ENCODE assay signal across 28 cellular contexts in genomic region chr1:46083579-46083978, GRCh38.
"Had no signal": no experiment of that assay in that cellular context is flagged by ENCODE, and none has a peak within 500 bp of the region (broad histone marks: within the 10 kb centered on the region; RNA-seq: fewer than 3 reads in every experiment).

No MANE protein-coding gene starts in this region.

- H3K4me3 ChIP-seq: lower lobe of right lung, psoas muscle, right lobe of liver, stomach, testis, thyroid gland, transverse colon, upper lobe of right lung, uterus had no signal

- H3K36me3 ChIP-seq: lower lobe of right lung, right lobe of liver, stomach, thyroid gland, transverse colon, upper lobe of right lung, uterus had no signal

- H3K9me3 ChIP-seq: lower lobe of right lung, psoas muscle, right lobe of liver, stomach, testis, thyroid gland, transverse colon, upper lobe of right lung, uterus had no signal

- H2AFZ ChIP-seq: parathyroid adenoma had no signal

- H3K9ac ChIP-seq: parathyroid adenoma had no signal

- H3K4me1 ChIP-seq: lower lobe of right lung, parathyroid adenoma, right lobe of liver, testis, thyroid gland, transverse colon, upper lobe of right lung, uterus had no signal

- H3K9me3 Mint-ChIP-seq: stimulated activated naive B cell treated with anti-CD40 and anti-IgM and Interleukin-4, amounts not matched to agents 10 μg/mL and 1 μg/mL and 100 μg/mL, for 72 hours had no signal

- H3K36me3 Mint-ChIP-seq: naive thymus-derived CD8-positive, alpha-beta T cell; stimulated activated naive B cell treated with anti-CD40 and anti-IgM and Interleukin-4, amounts not matched to agents 10 μg/mL and 1 μg/mL and 100 μg/mL, for 72 hours had no signal

- H3K27ac Mint-ChIP-seq: naive thymus-derived CD8-positive, alpha-beta T cell; nephron; stimulated activated naive B cell treated with anti-CD40 and anti-IgM and Interleukin-4, amounts not matched to agents 10 μg/mL and 1 μg/mL and 100 μg/mL, for 72 hours had no signal

- FAIRE-seq: keratinocyte had no signal

- DNase-seq: hippocampal formation; kidney glomerular epithelial cell; left cardiac atrium; left ventricle myocardium superior; lower lobe of right lung; mammary epithelial cell; mesenchymal stem cell; naive thymus-derived CD8-positive, alpha-beta T cell; nucleus accumbens; psoas muscle; right lobe of liver; stimulated activated CD4-positive, alpha-beta T cell treated with anti-CD3 and anti-CD28 coated beads, Interleukin-12 subunit alpha, Interleukin-12 subunit beta, amount 100 ng/mL, for 4 hours; stimulated activated CD4-positive, alpha-beta T cell treated with anti-CD3 and anti-CD28 coated beads, Interleukin-15, amount 100 ng/mL, for 24 hours; stimulated activated CD4-positive, alpha-beta T cell treated with anti-CD3 and anti-CD28 coated beads, Interleukin-2, amount 100 ng/mL, for 24 hours; stimulated activated CD4-positive, alpha-beta T cell treated with anti-CD3 and anti-CD28 coated beads, Interleukin-4, amount 100 ng/mL, for 1 hour; stimulated activated naive B cell treated with anti-CD40 and anti-IgM and Interleukin-4, amounts not matched to agents 10 μg/mL and 1 μg/mL and 100 μg/mL, for 72 hours; stimulated activated naive CD8-positive, alpha-beta T cell treated with anti-CD3 and anti-CD28 coated beads, Interleukin-15, Interleukin-2, amounts not matched to agents 100 U/mL and 50 U/mL, for 24 hours; stomach; testis; thyroid gland; transverse colon; upper lobe of right lung; uterus had no signal

- H3K27me3 ChIP-seq: right lobe of liver, stomach, testis, thyroid gland, transverse colon, upper lobe of right lung, uterus had no signal

- H3K4me1 Mint-ChIP-seq: naive thymus-derived CD8-positive, alpha-beta T cell; nephron; stimulated activated naive B cell treated with anti-CD40 and anti-IgM and Interleukin-4, amounts not matched to agents 10 μg/mL and 1 μg/mL and 100 μg/mL, for 72 hours had no signal

- H3K27ac ChIP-seq: lower lobe of right lung, parathyroid adenoma, right lobe of liver, stomach, testis, thyroid gland, transverse colon, upper lobe of right lung, uterus had no signal

- ATAC-seq: left cardiac atrium; left lobe of liver; left ventricle myocardium superior; lower lobe of right lung; naive thymus-derived CD8-positive, alpha-beta T cell; psoas muscle; right lobe of liver; stimulated activated naive B cell treated with anti-CD40 and anti-IgM and Interleukin-4, amounts not matched to agents 10 μg/mL and 1 μg/mL and 100 μg/mL, for 72 hours; stimulated activated naive CD8-positive, alpha-beta T cell treated with anti-CD3 and anti-CD28 coated beads, Interleukin-15, Interleukin-2, amounts not matched to agents 100 U/mL and 50 U/mL, for 24 hours; upper lobe of right lung had no signal

- H3K4me3 Mint-ChIP-seq: naive thymus-derived CD8-positive, alpha-beta T cell; nephron; neural crest cell; stimulated activated naive B cell treated with anti-CD40 and anti-IgM and Interleukin-4, amounts not matched to agents 10 μg/mL and 1 μg/mL and 100 μg/mL, for 72 hours had no signal
